ENCODE assay signal across 8 cellular contexts in genomic region chr10:95290801-95291633, GRCh38. TPM values are rescaled to one million over a fixed set of nuclear protein-coding genes. Genes with fewer than 3 reads are reported as not detected.
DNase-seq lines count a peak whose midpoint lies in the region; ATAC-seq and TF ChIP-seq lines count a peak whose summit lies in the region.

Gene PDLIM1 (minus strand): TSS chr10:95291003. CDS start chr10:95290915, 88 bp downstream.

- TF ChIP-seq CTCF in AG04449 (IDR thresholded peaks at IDR 0.05; ENCODE audit: insufficient read depth, low read length, missing control alignments) (peak; percentile 30), natural killer cell (IDR thresholded peaks at IDR 0.05) (no peak)

- ATAC-seq in GM18498 (IDR thresholded peaks at IDR 0.05; ENCODE audit: unreplicated experiment) (peak; percentile 51), HG02852 (IDR thresholded peaks at IDR 0.05; ENCODE audit: unreplicated experiment) (peak; percentile 40), natural killer cell (peak; percentile 75 to 85 (median 82))

- H3K4me1 Mint-ChIP-seq in activated CD4-positive, alpha-beta memory T cell treated with anti-CD3 and anti-CD28 coated beads, Interleukin-2, amount 10 ng/mL, durations not matched to agents 7 days and 5 days = peaks cover 40% of the 10 kb centered on the region
- peaks cover 30 to 35% of the 10 kb centered on the region in 2 donors for H3K4me1 Mint-ChIP-seq in natural killer cell

- CTCF ChIA-PET in AG04449 (lab: Yijun Ruan, JAX) = interaction anchor here (0.9 to 1.2 kb wide), 2 partner anchors 9 to 47 kb away, joined by 3 read pairs; no protein-coding TSS in a partner anchor
- CTCF ChIA-PET in activated CD4-positive, alpha-beta memory T cell treated with anti-CD3 and anti-CD28 coated beads, Interleukin-2, amount 10 ng/mL, durations not matched to agents 7 days and 5 days (lab: Charles Lee) = interaction anchor here (0.7 to 1.6 kb wide), 2 partner anchors 45 to 52 kb away, joined by 3 read pairs; no protein-coding TSS in a partner anchor

- no peak within 1 kb of the TSS for H3K27ac Mint-ChIP-seq in activated CD4-positive, alpha-beta memory T cell treated with anti-CD3 and anti-CD28 coated beads, Interleukin-2, amount 10 ng/mL, durations not matched to agents 7 days and 5 days
- H3K27ac Mint-ChIP-seq in natural killer cell = no peak within 1 kb of the TSS

- H3K27me3 Mint-ChIP-seq in activated CD4-positive, alpha-beta memory T cell treated with anti-CD3 and anti-CD28 coated beads, Interleukin-2, amount 10 ng/mL, durations not matched to agents 7 days and 5 days = peaks cover 49% of the 10 kb centered on the region
- H3K27me3 Mint-ChIP-seq in natural killer cell (ENCODE audit: low read depth in 2 of 2) = peaks cover 0 to 38% of the 10 kb centered on the region in 2 donors

- POLR2A ChIA-PET in AG04449 (lab: Yijun Ruan, JAX) = interaction anchor here (1.1 kb wide), 2 partner anchors 12 to 17 kb away, joined by 3 to 4 read pairs; no protein-coding TSS in a partner anchor
- POLR2A ChIA-PET in activated CD4-positive, alpha-beta memory T cell treated with anti-CD3 and anti-CD28 coated beads, Interleukin-2, amount 10 ng/mL, durations not matched to agents 7 days and 5 days (lab: Charles Lee) = no interaction called here

- H3K4me3 Mint-ChIP-seq in activated CD4-positive, alpha-beta memory T cell treated with anti-CD3 and anti-CD28 coated beads, Interleukin-2, amount 10 ng/mL, durations not matched to agents 7 days and 5 days = peak within 1 kb of the TSS; percentile 74
- peak within 1 kb of the TSS; percentile 91 for H3K4me3 Mint-ChIP-seq in natural killer cell

- intact Hi-C loops in natural killer cell (cut with micrococcal nuclease) = no loop called here

- no peaks in the 10 kb centered on the region for H3K9me3 Mint-ChIP-seq in activated CD4-positive, alpha-beta memory T cell treated with anti-CD3 and anti-CD28 coated beads, Interleukin-2, amount 10 ng/mL, durations not matched to agents 7 days and 5 days
- no peaks in the 10 kb centered on the region for H3K9me3 Mint-ChIP-seq in natural killer cell

- peak within 1 kb of the TSS; percentile 89 for H3K4me3 ChIP-seq in AG04449 (ENCODE audit: low read depth, low read length)

- H3K36me3 Mint-ChIP-seq in activated CD4-positive, alpha-beta memory T cell treated with anti-CD3 and anti-CD28 coated beads, Interleukin-2, amount 10 ng/mL, durations not matched to agents 7 days and 5 days (ENCODE audit: low read depth) = no peaks in the 10 kb centered on the region
- no peaks in the 10 kb centered on the region for H3K36me3 Mint-ChIP-seq in natural killer cell

- DNase-seq in AG04449 (ENCODE audit: low read depth, low spot score) = no peak
- peak; percentile 55 for DNase-seq in NCI-H2171 (lab: John Stamatoyannopoulos, UW)
- peak; percentile 64 for DNase-seq in activated CD4-positive, alpha-beta memory T cell treated with anti-CD3 and anti-CD28 coated beads, Interleukin-2, amount 10 ng/mL, durations not matched to agents 7 days and 5 days
- DNase-seq in fibroblast of gingiva (ENCODE audit: low read depth) = peak; percentile 67
- peak; percentile 30 for DNase-seq in natural killer cell
- no peak for DNase-seq in SIG-M5 (lab: John Stamatoyannopoulos, UW)

RNA-seq across cellular contexts. Expression of gene PDLIM1, which starts in this region (rescaled TPM):
- total RNA-seq in activated CD4-positive, alpha-beta memory T cell treated with anti-CD3 and anti-CD28 coated beads, Interleukin-2, amount 10 ng/mL, durations not matched to agents 7 days and 5 days = 10 to 100 TPM; 22.8 TPM
- 10 to 100 TPM in 2 of 3 donors, 1 to 10 TPM in 1; 7.1 to 25.2 (median 24.5) TPM for total RNA-seq in natural killer cell

Comparison
In these comparisons a context has a peak if more than half of its experiments do, and no peak if none do; other contexts are left out.
1. DNase-seq: peak in NCI-H2171 (single experiment), activated CD4-positive, alpha-beta memory T cell treated with anti-CD3 and anti-CD28 coated beads, Interleukin-2, amount 10 ng/mL, durations not matched to agents 7 days and 5 days (single experiment), fibroblast of gingiva (single experiment) and natural killer cell (single experiment); none in AG04449 (single experiment) and SIG-M5 (single experiment).
2. Peak in every context shown above with its lines, with median percentiles within 50 percentile points of each other: ATAC-seq.